Comparison of ENCODE assay signal across 1 cellular context in genomic region chr2:37870829-37871228, GRCh38.
TF ChIP-seq lines count a peak whose summit lies in the region.

No MANE protein-coding gene starts in this region.

TF ChIP-seq in SK-N-SH treated with all-trans-retinoic acid at 6 μM for 48 hours, 23 proteins besides CTCF, POLR2A, EP300 and RAD21 (continued from another document):
- TF ChIP-seq TSHZ2 (CRISPR knock-in tag; IDR thresholded peaks at IDR 0.05) (peak; percentile 91), TOX (CRISPR knock-in tag; IDR thresholded peaks at IDR 0.05; ENCODE audit: borderline replicate concordance) (no peak), ESRRG (CRISPR knock-in tag; IDR thresholded peaks at IDR 0.05) (no peak; the same call in 1 of the 2 replicates), TCF4 (CRISPR knock-in tag; IDR thresholded peaks at IDR 0.05; ENCODE audit: borderline replicate concordance) (peak; percentile 89), ZFP30 (CRISPR knock-in tag; IDR thresholded peaks at IDR 0.05) (0 out of 2 replicates have a peak, but pooled peaks have one; percentile 10), ZC3H10 (CRISPR knock-in tag; IDR thresholded peaks at IDR 0.05) (no peak), PATZ1 (CRISPR knock-in tag; IDR thresholded peaks at IDR 0.05; ENCODE audit: borderline replicate concordance) (no peak), ISL1 (CRISPR knock-in tag; IDR thresholded peaks at IDR 0.05) (peak; percentile 85), CSDC2 (CRISPR knock-in tag; IDR thresholded peaks at IDR 0.05) (peak; percentile 73; the same call in 1 of the 2 replicates), ZNF70 (CRISPR knock-in tag; IDR thresholded peaks at IDR 0.05) (peak; percentile 46; the same call in 1 of the 2 replicates), GLIS3 (CRISPR knock-in tag; IDR thresholded peaks at IDR 0.05) (peak; percentile 73; the same call in 1 of the 2 replicates), RARB (CRISPR knock-in tag; IDR thresholded peaks at IDR 0.05) (no peak), ARNTL (CRISPR knock-in tag; IDR thresholded peaks at IDR 0.05; ENCODE audit: borderline replicate concordance, low read depth) (no peak)
